In genomic region chr16:70715860-70716357, GRCh38 we compare ENCODE assay signal across 9 cellular contexts. TPM values are rescaled to one million over a fixed set of nuclear protein-coding genes. Genes with fewer than 3 reads are reported as not detected.
A peak's percentile ranks its signal among the peaks of the same experiment; 100 is the strongest.
DNase-seq lines count a peak whose midpoint lies in the region; ATAC-seq and TF ChIP-seq lines count a peak whose summit lies in the region.
"Had no signal": no experiment of that assay in that cellular context is flagged by ENCODE, and none has a peak within 500 bp of the region (broad histone marks: within the 10 kb centered on the region; RNA-seq: fewer than 3 reads in every experiment).

No MANE protein-coding gene starts in this region.

- H3K9me2 ChIP-seq in SK-N-SH = no peaks in the 10 kb centered on the region

- H3K4me1 ChIP-seq in SK-N-SH (ENCODE audit: control insufficient read depth in 1 of 2, insufficient read depth in 2 of 2, low read depth in 1 of 2, low read length in 1 of 2) (peaks cover 31 to 63% of the 10 kb centered on the region in 2 experiments), psoas muscle (peaks cover 36% of the 10 kb centered on the region)

- 22% methylated on average over 6 of the region's 6 CpGs for WGBS in SK-N-SH (ENCODE audit: low lambda C conversion rate)
- WGBS in psoas muscle, 3 donors = 25 to 32% (median 29%) methylated on average over 6 of the region's 6 CpGs

- H3K79me2 ChIP-seq in SK-N-SH (ENCODE audit: insufficient read depth) = no peaks in the 10 kb centered on the region

- peak overlapping the region; percentile 72 for H3K9ac ChIP-seq in SK-N-SH

- DNase-seq in Daoy (ENCODE audit: low read depth) (peak; percentile 25), SK-N-SH (peak; percentile 64), fibroblast of the aortic adventitia (ENCODE audit: low read depth) (peak; percentile 19), psoas muscle (no peak)
- no peak for DNase-seq in stimulated activated CD4-positive, alpha-beta T cell treated with anti-CD3 and anti-CD28 coated beads, Interleukin-4, amount 100 ng/mL, for 1 hour
- DNase-seq: T-helper 2 cell had no signal

- no peaks in the 10 kb centered on the region for H4K20me1 ChIP-seq in SK-N-SH (ENCODE audit: insufficient read depth)

- TF ChIP-seq CTCF in SK-N-SH (IDR thresholded peaks at IDR 0.05) = no peak
- TF ChIP-seq CTCF in fibroblast of the aortic adventitia (IDR thresholded peaks at IDR 0.05; ENCODE audit: insufficient read depth, low read length) = no peak
- no peak for TF ChIP-seq CTCF in psoas muscle (IDR thresholded peaks at IDR 0.05)

- H3K27me3 ChIP-seq in SK-N-SH (ENCODE audit: insufficient read depth) = no peaks in the 10 kb centered on the region
- H3K27me3 ChIP-seq in psoas muscle (ENCODE audit: insufficient read depth in 3 of 3, low read length in 2 of 3) = no peaks in the 10 kb centered on the region

- H3K36me3 ChIP-seq in SK-N-SH (replicated peaks in 1 of 2; ENCODE audit: control insufficient read depth in 1 of 2, insufficient read depth in 2 of 2, low read length in 1 of 2) (peaks cover 11 to 12% of the 10 kb centered on the region in 2 experiments), psoas muscle (ENCODE audit: insufficient read depth in 1 of 2, low read depth in 1 of 2) (peaks cover 0 to 6% of the 10 kb centered on the region in 2 donors)

- peak in 3 of 4 donors; percentile 7 to 14 (median 7) for ATAC-seq in psoas muscle
- no peak for ATAC-seq in GM21786 (IDR thresholded peaks at IDR 0.05; ENCODE audit: unreplicated experiment)
- ATAC-seq in HG02973 (IDR thresholded peaks at IDR 0.05; ENCODE audit: unreplicated experiment) = no peak
- ATAC-seq in GM18870 (IDR thresholded peaks at IDR 0.05; ENCODE audit: unreplicated experiment) = no peak

- peak overlapping the region; percentile 64; the same call in 1 of the 2 replicates for H2AFZ ChIP-seq in SK-N-SH (ENCODE audit: low read depth)

- CTCF ChIA-PET in SK-N-SH (lab: Yijun Ruan, JAX) = interaction anchor here (0.8 to 4.7 kb wide), 9 partner anchors 11 to 55 kb away, joined by 3 to 29 read pairs (median 6); no protein-coding TSS in a partner anchor

- peak overlapping the region; percentile 98 to 100 for H3K27ac ChIP-seq in SK-N-SH (ENCODE audit: low read depth in 2 of 2, low read length in 1 of 2)
- H3K27ac ChIP-seq in psoas muscle = peak overlapping the region; percentile 99

- intact Hi-C loops in psoas muscle (cut with DNase I) = loop anchor here (1.0 to 2.0 kb wide), 2 partner anchors 22 to 23 kb away; no protein-coding TSS in a partner anchor

- POLR2A ChIA-PET in SK-N-SH (lab: Yijun Ruan, JAX) = interaction anchor here (1.8 to 3.0 kb wide), 3 partner anchors 13 to 28 kb away, joined by 5 to 17 read pairs (median 17); no protein-coding TSS in a partner anchor

- peak overlapping the region; percentile 24 to 52; a peak in 2 of 4 replicates for H3K4me3 ChIP-seq in SK-N-SH (ENCODE audit: low read depth in 2 of 2, low read length in 1 of 2)
- H3K4me3 ChIP-seq in fibroblast of the aortic adventitia (ENCODE audit: low read depth, low read length) = no peak overlapping the region
- peak overlapping the region; percentile 22 for H3K4me3 ChIP-seq in psoas muscle

- peaks cover 22% of the 10 kb centered on the region for H3F3A ChIP-seq in SK-N-SH (replicated peaks; ENCODE audit: insufficient read depth)

- 0 out of 4 replicates have a peak, but pooled peaks of 1 of the 2 experiments have one; percentile 35 for TF ChIP-seq EP300 in SK-N-SH (IDR thresholded peaks at IDR 0.05; ENCODE audit: borderline replicate concordance in 1 of 2, low read depth in 1 of 2, low read length in 1 of 2)

- peak overlapping the region; percentile 86 for H3K4me2 ChIP-seq in SK-N-SH

- H3K9me3 ChIP-seq in SK-N-SH (no peaks in the 10 kb centered on the region), psoas muscle (no peaks in the 10 kb centered on the region)

- TF ChIP-seq RAD21 in SK-N-SH (IDR thresholded peaks at IDR 0.05; ENCODE audit: low read length) = no peak

TF ChIP-seq in SK-N-SH, 30 proteins besides CTCF, POLR2A, EP300 and RAD21:
- TF ChIP-seq MAX (IDR thresholded peaks at IDR 0.05; ENCODE audit: low read depth) (peak; percentile 21; the same call in 1 of the 2 replicates), TCF12 (IDR thresholded peaks at IDR 0.05) (no peak), ELF1 (IDR thresholded peaks at IDR 0.05) (no peak), SMC3 (IDR thresholded peaks at IDR 0.05; ENCODE audit: low read depth, low read length) (no peak; the same call in 1 of the 2 replicates), RXRA (IDR thresholded peaks at IDR 0.05; ENCODE audit: borderline replicate concordance, low read depth) (0 out of 2 replicates have a peak, but pooled peaks have one; percentile 49), NFIC (IDR thresholded peaks at IDR 0.05; ENCODE audit: borderline replicate concordance) (peak; percentile 79), TEAD4 (IDR thresholded peaks at IDR 0.05; ENCODE audit: borderline replicate concordance, insufficient read depth) (0 out of 2 replicates have a peak, but pooled peaks have one; percentile 16)

RNA-seq across cellular contexts. Expression of gene MTSS2, which starts 30.1 kb away (rescaled TPM):
- 3.1 and 4.5 TPM in 2 replicates for total RNA-seq in Daoy (2014; rRNA removed; shearing (Covaris generic))
- polyA plus RNA-seq in SK-N-SH (2012; rRNA removed) = 41.3 and 54.1 TPM in 2 replicates
- 25.3 and 37.7 TPM in 2 replicates for polyA plus RNA-seq in SK-N-SH (2012; cell fraction: cytosol; rRNA removed)
- 114 and 150 TPM in 2 replicates for polyA plus RNA-seq in SK-N-SH (2012; cell fraction: nucleus; rRNA removed)
- 8.3 and 24.0 TPM in 2 replicates for total RNA-seq in fibroblast of the aortic adventitia (ENCODE audit: low replicate concordance)
- total RNA-seq in psoas muscle = 100 to 1,000 TPM; 104 to 166 (median 110) TPM
- 100 to 1,000 TPM in 1 of 3 donors, 10 to 100 TPM in 2; 50.0 to 120 (median 94.3) TPM for polyA plus RNA-seq in psoas muscle

Comparison
In these comparisons a context has a peak if more than half of its experiments do, and no peak if none do; other contexts are left out.
1. DNase-seq: peak in Daoy (single experiment), SK-N-SH (single experiment) and fibroblast of the aortic adventitia (single experiment); none in psoas muscle (0 of 2) and stimulated activated CD4-positive, alpha-beta T cell treated with anti-CD3 and anti-CD28 coated beads, Interleukin-4, amount 100 ng/mL, for 1 hour (single experiment).
2. ATAC-seq: peak in psoas muscle (3 of 4); none in GM21786 (single experiment), HG02973 (single experiment) and GM18870 (single experiment).